ENCODE assay signal across 12 cellular contexts in the genomic region with DNA sequence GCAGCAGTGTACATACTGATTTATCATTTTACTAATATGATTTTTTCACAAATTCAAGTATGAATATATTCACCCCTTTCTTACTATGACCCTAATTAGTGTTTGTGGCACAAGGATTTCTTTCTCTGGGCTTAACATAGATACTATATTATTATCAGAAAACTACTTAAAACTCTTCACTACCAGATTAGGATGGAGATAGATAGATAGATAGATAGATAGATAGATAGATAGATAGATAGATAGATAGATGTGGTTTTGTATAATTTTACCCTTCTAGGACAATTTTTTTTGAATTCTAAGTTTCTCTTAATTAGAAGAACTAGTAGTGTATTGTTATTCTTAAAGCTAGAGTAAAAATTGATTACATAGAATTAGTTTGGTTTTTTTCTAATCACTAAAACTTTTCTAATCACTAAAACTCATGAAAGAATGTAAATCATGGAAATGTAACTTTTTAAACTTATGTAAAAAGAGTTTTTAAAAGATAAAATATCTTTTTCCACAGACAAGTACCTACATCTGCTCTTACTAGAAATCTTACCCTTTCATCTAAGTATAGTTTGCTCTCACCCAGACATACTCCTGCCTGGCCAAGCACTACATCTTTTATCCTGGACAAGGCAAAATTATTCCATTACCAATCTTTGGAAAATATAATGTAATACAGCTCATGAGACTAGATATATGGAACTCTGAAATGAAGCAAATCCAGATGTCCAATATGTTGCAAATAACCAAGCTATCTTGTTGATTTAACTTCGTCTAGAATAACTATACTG. TPM values are rescaled to one million over a fixed set of nuclear protein-coding genes. Genes with fewer than 3 reads are reported as not detected.
A peak's percentile ranks its signal among the peaks of the same experiment; 100 is the strongest.
DNase-seq lines count a peak whose midpoint lies in the region; ATAC-seq, FAIRE-seq and TF ChIP-seq lines count a peak whose summit lies in the region.
"Had no signal": no experiment of that assay in that cellular context is flagged by ENCODE, and none has a peak within 500 bp of the region (broad histone marks: within the 10 kb centered on the region; RNA-seq: fewer than 3 reads in every experiment).

No MANE protein-coding gene starts in this region.

- peaks cover 40% of the 10 kb centered on the region for H3K4me1 ChIP-seq in keratinocyte (ENCODE audit: control insufficient read depth, extremely low read depth, insufficient read depth, low read length)
- H3K4me1 ChIP-seq in thoracic aorta (ENCODE audit: control insufficient read depth in 1 of 2, low read depth in 2 of 2): peaks cover 34 to 48% of the 10 kb centered on the region in 2 donors

- peak overlapping the region; percentile 49 for H3K9ac ChIP-seq in keratinocyte (ENCODE audit: control insufficient read depth, extremely low read depth, insufficient read depth, low read length)
- H3K9ac ChIP-seq: parathyroid adenoma had no signal

- peaks cover 88% of the 10 kb centered on the region for H3K4me1 Mint-ChIP-seq in activated T-cell treated with anti-CD3 and anti-CD28 coated beads, Interleukin-2, amount 50 U/mL, for 24 hours (ENCODE audit: low read depth)
- H3K4me1 Mint-ChIP-seq in activated naive CD8-positive, alpha-beta T cell (ENCODE audit: low read depth): peaks cover 70% of the 10 kb centered on the region

- dilution Hi-C loops in keratinocyte (cut with MboI; ENCODE audit: extremely low pct_ligation_motif_present, low sequenced_read_pairs): no loop called here

- H3K36me3 Mint-ChIP-seq in activated T-cell treated with anti-CD3 and anti-CD28 coated beads, Interleukin-2, amount 50 U/mL, for 24 hours (ENCODE audit: low read depth): peaks cover 79% of the 10 kb centered on the region
- peaks cover 20% of the 10 kb centered on the region for H3K36me3 Mint-ChIP-seq in activated naive CD8-positive, alpha-beta T cell

- H3K4me3 Mint-ChIP-seq in activated T-cell treated with anti-CD3 and anti-CD28 coated beads, Interleukin-2, amount 50 U/mL, for 24 hours: no peak overlapping the region
- no peak overlapping the region for H3K4me3 Mint-ChIP-seq in activated naive CD8-positive, alpha-beta T cell

- H3K27me3 Mint-ChIP-seq in activated T-cell treated with anti-CD3 and anti-CD28 coated beads, Interleukin-2, amount 50 U/mL, for 24 hours: no peaks in the 10 kb centered on the region
- no peaks in the 10 kb centered on the region for H3K27me3 Mint-ChIP-seq in activated naive CD8-positive, alpha-beta T cell

- TF ChIP-seq CTCF in keratinocyte (optimal IDR thresholded peaks at IDR 0.05 in 1 of 3, IDR thresholded peaks at IDR 0.05 in 1 of 3, conservative IDR thresholded peaks at IDR 0.05 in 1 of 3; ENCODE audit: extremely low read depth in 1 of 3, insufficient read depth in 2 of 3, low read length in 3 of 3): no peak
- no peak for TF ChIP-seq CTCF in thoracic aorta (IDR thresholded peaks at IDR 0.05)
- no peak for TF ChIP-seq CTCF in GM13977 (IDR thresholded peaks at IDR 0.05; ENCODE audit: extremely low read depth, insufficient read depth, missing control alignments)

- no peak for FAIRE-seq in keratinocyte (lab: Jason Lieb, UNC)
- FAIRE-seq: GM18507 had no signal

- H3K27me3 ChIP-seq in keratinocyte (ENCODE audit: control insufficient read depth, extremely low read depth, insufficient read depth, low read length) (no peaks in the 10 kb centered on the region), thoracic aorta (replicated peaks; ENCODE audit: insufficient read depth) (no peaks in the 10 kb centered on the region)

- in situ Hi-C loops in GM13977 (cut with MboI; ENCODE audit: low pct_unique_long_range_greater_than_20kb, low sequenced_read_pairs, unreplicated experiment): no loop called here

- no peaks in the 10 kb centered on the region for H4K20me1 ChIP-seq in keratinocyte (ENCODE audit: control insufficient read depth, extremely low read depth, insufficient read depth, low read length)

- H3K27ac ChIP-seq in keratinocyte (ENCODE audit: control insufficient read depth, insufficient read depth, low read length) (peak overlapping the region; percentile 78), thoracic aorta (peak overlapping the region; percentile 64 to 68)
- H3K27ac ChIP-seq: parathyroid adenoma had no signal

- peaks cover 4% of the 10 kb centered on the region for H3K9me3 Mint-ChIP-seq in activated T-cell treated with anti-CD3 and anti-CD28 coated beads, Interleukin-2, amount 50 U/mL, for 24 hours
- no peaks in the 10 kb centered on the region for H3K9me3 Mint-ChIP-seq in activated naive CD8-positive, alpha-beta T cell (ENCODE audit: low read depth)

- H3K27ac Mint-ChIP-seq in activated T-cell treated with anti-CD3 and anti-CD28 coated beads, Interleukin-2, amount 50 U/mL, for 24 hours: peak overlapping the region; percentile 99
- peak overlapping the region; percentile 97 for H3K27ac Mint-ChIP-seq in activated naive CD8-positive, alpha-beta T cell

- peak overlapping the region; percentile 57 for H3K4me2 ChIP-seq in keratinocyte (ENCODE audit: control insufficient read depth, extremely low read depth, insufficient read depth, low read depth, low read length)

- no peaks in the 10 kb centered on the region for H3K9me1 ChIP-seq in keratinocyte (ENCODE audit: control insufficient read depth, extremely low read depth, insufficient read depth, low read length)

- H3K36me3 ChIP-seq in keratinocyte (ENCODE audit: control insufficient read depth in 2 of 2, extremely low read depth in 1 of 2, insufficient read depth in 2 of 2, low read length in 2 of 2) (peaks cover 2 to 4% of the 10 kb centered on the region in 2 experiments), thoracic aorta (no peaks in the 10 kb centered on the region)

- peaks cover 2% of the 10 kb centered on the region for H3K79me2 ChIP-seq in keratinocyte (ENCODE audit: control insufficient read depth, insufficient read depth, low read length)
- H3K79me2 ChIP-seq: parathyroid adenoma had no signal

- no peak for DNase-seq in activated T-cell treated with anti-CD3 and anti-CD28 coated beads, Interleukin-2, amount 50 U/mL, for 24 hours
- DNase-seq in activated T-cell treated with anti-CD3 and anti-CD28 coated beads, Interleukin-2, amount 50 U/mL, for 1 hour: no peak
- DNase-seq in keratinocyte (ENCODE audit: low read depth, low spot score): no peak
- no peak for DNase-seq in thoracic aorta (ENCODE audit: low spot score)
- DNase-seq in GM13977 (ENCODE audit: low spot score): no peak
- DNase-seq in NCI-H446 (lab: John Stamatoyannopoulos, UW): no peak
- DNase-seq: activated T-cell treated with anti-CD3 and anti-CD28 coated beads, Interleukin-2, amount 50 U/mL, for 48 hours; NCI-H2107 had no signal

- ATAC-seq in thoracic aorta (ENCODE audit: insufficient number of reproducible peaks, low FRiP score, low read depth) (no peak), HG03280 (IDR thresholded peaks at IDR 0.05; ENCODE audit: unreplicated experiment) (no peak)

- H3K4me3 ChIP-seq in keratinocyte (ENCODE audit: control insufficient read depth in 2 of 3, extremely low read depth in 1 of 3, insufficient read depth in 2 of 3, low read depth in 1 of 3, low read length in 3 of 3) (no peak overlapping the region), thoracic aorta (no peak overlapping the region)

- no peaks in the 10 kb centered on the region for H3K9me3 ChIP-seq in keratinocyte (ENCODE audit: control insufficient read depth, low read depth, low read length)
- H3K9me3 ChIP-seq in thoracic aorta: no peaks in the 10 kb centered on the region

- H2AFZ ChIP-seq in keratinocyte (ENCODE audit: control insufficient read depth, low read length): no peak overlapping the region
- H2AFZ ChIP-seq: parathyroid adenoma had no signal

RNA-seq across cellular contexts. Expression of gene VMP1, which starts 49.8 kb away (rescaled TPM):
- polyA plus RNA-seq in keratinocyte: 90.6 to 326 TPM (median 303 TPM) in 3 replicates
- polyA plus RNA-seq in keratinocyte (2011; ENCODE audit: low read depth): 196 TPM
- 29.5 and 61.2 TPM in 2 replicates for polyA plus RNA-seq in keratinocyte (2011; cell fraction: cytosol; rRNA removed)
- 630 and 768 TPM in 2 replicates for polyA plus RNA-seq in keratinocyte (2011; cell fraction: nucleus; rRNA removed)
- 78.0 and 222 TPM in 2 replicates for polyA plus RNA-seq in keratinocyte (2012; ENCODE audit: low replicate concordance)
- polyA minus RNA-seq in keratinocyte: 132 to 414 TPM (median 326 TPM) in 3 replicates
- 47.0 TPM for polyA minus RNA-seq in keratinocyte (2011; cell fraction: cytosol; rRNA and poly(A)+ RNA removed)
- 294 and 592 TPM in 2 replicates for polyA minus RNA-seq in keratinocyte (2011; cell fraction: nucleus; rRNA and poly(A)+ RNA removed)
- 100 to 1,000 TPM; 183 to 728 TPM for total RNA-seq in thoracic aorta

RNA-seq across cellular contexts. Expression of gene PTRH2, which starts 50.0 kb away (rescaled TPM):
- polyA plus RNA-seq in keratinocyte: 94.1 to 107 TPM (median 97.0 TPM) in 3 replicates
- 53.6 TPM for polyA plus RNA-seq in keratinocyte (2011; ENCODE audit: low read depth)
- 65.1 and 99.3 TPM in 2 replicates for polyA plus RNA-seq in keratinocyte (2011; cell fraction: cytosol; rRNA removed)
- 131 and 173 TPM in 2 replicates for polyA plus RNA-seq in keratinocyte (2011; cell fraction: nucleus; rRNA removed)
- 54.0 and 79.9 TPM in 2 replicates for polyA plus RNA-seq in keratinocyte (2012; ENCODE audit: low replicate concordance)
- 21.1 to 29.3 TPM (median 27.5 TPM) in 3 replicates for polyA minus RNA-seq in keratinocyte
- polyA minus RNA-seq in keratinocyte (2011; cell fraction: cytosol; rRNA and poly(A)+ RNA removed): 21.5 TPM
- 27.4 and 46.9 TPM in 2 replicates for polyA minus RNA-seq in keratinocyte (2011; cell fraction: nucleus; rRNA and poly(A)+ RNA removed)
- 10 to 100 TPM in 1 of 2 donors, 1 to 10 TPM in 1; 8.9 to 30.0 TPM for total RNA-seq in thoracic aorta
